Comparison of ENCODE assay signal across 8 cellular contexts in genomic region chrX:97685753-97686152, GRCh38.
A peak's percentile ranks its signal among the peaks of the same experiment; 100 is the strongest.
DNase-seq lines count a peak whose midpoint lies in the region; ATAC-seq and TF ChIP-seq lines count a peak whose summit lies in the region.

No MANE protein-coding gene starts in this region.

- peak in 2 of 3 experiments; percentile 10 to 38 for TF ChIP-seq CTCF in ascending aorta (IDR thresholded peaks at IDR 0.05)
- TF ChIP-seq CTCF in lower lobe of right lung (IDR thresholded peaks at IDR 0.05) = peak; percentile 42

- in situ Hi-C loops in GM23248 (cut with MboI) = loop anchor here (25.0 kb wide), 1 partner anchor 923 kb away; no protein-coding TSS in a partner anchor

- no peak for ATAC-seq in lower lobe of right lung

- no peaks in the 10 kb centered on the region for H3K9me2 ChIP-seq in GM23248 (ENCODE audit: insufficient read depth)

- intact Hi-C loops in ascending aorta (cut with DNase I) = no loop called here
- intact Hi-C loops in lower lobe of right lung (cut with DNase I) = no loop called here

- WGBS in GM23248 (ENCODE audit: low coverage in 1 of 2, low lambda C conversion rate in 2 of 2, missing lambda C conversion rate in 2 of 2), 2 experiments = 21 to 27% methylated on average over 4 of the region's 4 CpGs

- H3K27ac ChIP-seq in GM23248 = no peak overlapping the region
- H3K27ac ChIP-seq in ascending aorta = no peak overlapping the region
- no peak overlapping the region for H3K27ac ChIP-seq in lower lobe of right lung

- H3K36me3 ChIP-seq in GM23248 (ENCODE audit: low read depth) (no peaks in the 10 kb centered on the region), ascending aorta (no peaks in the 10 kb centered on the region), lower lobe of right lung (no peaks in the 10 kb centered on the region)

- H3K4me1 ChIP-seq in GM23248 (ENCODE audit: insufficient read depth) (no peaks in the 10 kb centered on the region), ascending aorta (no peaks in the 10 kb centered on the region), lower lobe of right lung (no peaks in the 10 kb centered on the region)

- no peaks in the 10 kb centered on the region for H3F3A ChIP-seq in GM23248 (ENCODE audit: insufficient read depth)

- no peaks in the 10 kb centered on the region for H3K27me3 ChIP-seq in GM23248 (replicated peaks; ENCODE audit: insufficient read depth)
- H3K27me3 ChIP-seq in ascending aorta = no peaks in the 10 kb centered on the region
- no peaks in the 10 kb centered on the region for H3K27me3 ChIP-seq in lower lobe of right lung (ENCODE audit: low read depth)

- no peak overlapping the region for H3K9ac ChIP-seq in GM23248

- H2AFZ ChIP-seq in GM23248 = no peak overlapping the region

- no peak overlapping the region for H3K4me2 ChIP-seq in GM23248 (ENCODE audit: unreplicated experiment)

- no peaks in the 10 kb centered on the region for H3K9me3 ChIP-seq in GM23248 (ENCODE audit: low read depth)
- H3K9me3 ChIP-seq in ascending aorta = no peaks in the 10 kb centered on the region
- H3K9me3 ChIP-seq in lower lobe of right lung = no peaks in the 10 kb centered on the region

- DNase-seq in NK-92 treated with Interleukin-12 subunit alpha and Interleukin-12 subunit beta, amount 100 ng/mL, for 24 hours (lab: John Stamatoyannopoulos, UW) = peak; percentile 3
- no peak for DNase-seq in NK-92 (lab: John Stamatoyannopoulos, UW; ENCODE audit: unreplicated experiment)
- DNase-seq in GM23248 = peak; percentile 60
- DNase-seq in NCI-H146 (lab: John Stamatoyannopoulos, UW) = peak; percentile 26
- DNase-seq in ascending aorta (ENCODE audit: low spot score in 2 of 2) = no peak
- no peak for DNase-seq in lower lobe of right lung
- DNase-seq in T-helper 9 cell = no peak
- DNase-seq in HK-2 (ENCODE audit: unreplicated experiment) = no peak

- H4K20me1 ChIP-seq in GM23248 (ENCODE audit: insufficient read depth) = no peaks in the 10 kb centered on the region

- H3K4me3 ChIP-seq in GM23248 (no peak overlapping the region), ascending aorta (no peak overlapping the region), lower lobe of right lung (no peak overlapping the region)

- no peaks in the 10 kb centered on the region for H3K79me2 ChIP-seq in GM23248 (ENCODE audit: insufficient read depth)

Comparison
In these comparisons a context has a peak if more than half of its experiments do, and no peak if none do; other contexts are left out.
1. DNase-seq: peak in NK-92 treated with Interleukin-12 subunit alpha and Interleukin-12 subunit beta, amount 100 ng/mL, for 24 hours (single experiment), GM23248 (single experiment) and NCI-H146 (single experiment); none in NK-92 (single experiment), ascending aorta (0 of 2), lower lobe of right lung (single experiment), T-helper 9 cell (single experiment) and HK-2 (single experiment).